Comparison of ENCODE assay signal across 1 cellular context in the genomic region with DNA sequence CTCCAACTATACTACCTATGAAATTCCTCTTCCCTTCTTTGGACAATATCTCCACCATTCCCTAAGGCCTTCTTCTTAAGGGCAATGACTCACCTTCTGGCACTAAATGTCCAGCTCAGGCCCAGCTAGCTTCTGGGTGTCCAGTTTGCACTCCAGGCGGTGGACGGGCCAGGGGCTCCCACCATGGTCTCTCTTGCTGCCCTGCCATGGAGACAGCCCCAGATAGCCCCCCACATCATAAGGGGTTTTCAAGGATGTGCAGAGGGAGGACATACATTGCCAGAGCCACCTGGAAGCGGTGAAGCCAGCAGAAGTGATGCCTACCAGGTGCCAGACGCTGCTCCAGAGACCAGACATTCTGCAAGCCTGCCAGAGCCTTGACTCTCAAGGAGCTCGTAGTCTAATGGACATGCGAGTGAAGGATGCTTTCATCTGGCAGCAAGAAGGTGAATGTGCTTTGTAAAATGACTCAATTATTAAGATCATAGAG.
TF ChIP-seq lines count a peak whose summit lies in the region.

No MANE protein-coding gene starts in this region.

TF ChIP-seq in SK-N-SH, 30 proteins besides CTCF, POLR2A, EP300 and RAD21 (continued from another document):
- TF ChIP-seq EZH2phosphoT487 (IDR thresholded peaks at IDR 0.05; ENCODE audit: borderline replicate concordance, low read depth) (no peak), NFIC (IDR thresholded peaks at IDR 0.05; ENCODE audit: borderline replicate concordance) (peak; percentile 33; the same call in 1 of the 2 replicates), SIN3A (IDR thresholded peaks at IDR 0.05; ENCODE audit: borderline replicate concordance, low read depth, low read length) (no peak), GABPA (IDR thresholded peaks at IDR 0.05; ENCODE audit: low read depth) (no peak), SMC3 (IDR thresholded peaks at IDR 0.05; ENCODE audit: low read depth, low read length) (no peak), YY1 (IDR thresholded peaks at IDR 0.05; ENCODE audit: low read depth) (no peak), RXRA (IDR thresholded peaks at IDR 0.05; ENCODE audit: borderline replicate concordance, low read depth) (no peak), RCOR1 (IDR thresholded peaks at IDR 0.05; ENCODE audit: low read length) (no peak), TEAD4 (IDR thresholded peaks at IDR 0.05; ENCODE audit: borderline replicate concordance, insufficient read depth) (peak; percentile 36; the same call in 1 of the 2 replicates), POLR2AphosphoS5 (IDR thresholded peaks at IDR 0.05; ENCODE audit: low read depth, low read length) (peak; percentile 45; the same call in 1 of the 2 replicates), TAF1 (IDR thresholded peaks at IDR 0.05; ENCODE audit: borderline replicate concordance, low read depth, low read length) (no peak), NRF1 (IDR thresholded peaks at IDR 0.05; ENCODE audit: low read depth, low read length) (no peak), CHD2 (IDR thresholded peaks at IDR 0.05; ENCODE audit: low read length, partially characterized antibody) (no peak), FOXJ3 (CRISPR knock-in tag; IDR thresholded peaks at IDR 0.05) (no peak), JUND (IDR thresholded peaks at IDR 0.05) (no peak)
- TF ChIP-seq, protein P1, sequence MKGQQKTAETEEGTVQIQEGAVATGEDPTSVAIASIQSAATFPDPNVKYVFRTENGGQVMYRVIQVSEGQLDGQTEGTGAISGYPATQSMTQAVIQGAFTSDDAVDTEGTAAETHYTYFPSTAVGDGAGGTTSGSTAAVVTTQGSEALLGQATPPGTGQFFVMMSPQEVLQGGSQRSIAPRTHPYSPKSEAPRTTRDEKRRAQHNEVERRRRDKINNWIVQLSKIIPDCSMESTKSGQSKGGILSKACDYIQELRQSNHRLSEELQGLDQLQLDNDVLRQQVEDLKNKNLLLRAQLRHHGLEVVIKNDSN (IDR thresholded peaks at IDR 0.05; ENCODE audit: borderline replicate concordance, low read depth) = no peak
- TF ChIP-seq, protein P2, sequence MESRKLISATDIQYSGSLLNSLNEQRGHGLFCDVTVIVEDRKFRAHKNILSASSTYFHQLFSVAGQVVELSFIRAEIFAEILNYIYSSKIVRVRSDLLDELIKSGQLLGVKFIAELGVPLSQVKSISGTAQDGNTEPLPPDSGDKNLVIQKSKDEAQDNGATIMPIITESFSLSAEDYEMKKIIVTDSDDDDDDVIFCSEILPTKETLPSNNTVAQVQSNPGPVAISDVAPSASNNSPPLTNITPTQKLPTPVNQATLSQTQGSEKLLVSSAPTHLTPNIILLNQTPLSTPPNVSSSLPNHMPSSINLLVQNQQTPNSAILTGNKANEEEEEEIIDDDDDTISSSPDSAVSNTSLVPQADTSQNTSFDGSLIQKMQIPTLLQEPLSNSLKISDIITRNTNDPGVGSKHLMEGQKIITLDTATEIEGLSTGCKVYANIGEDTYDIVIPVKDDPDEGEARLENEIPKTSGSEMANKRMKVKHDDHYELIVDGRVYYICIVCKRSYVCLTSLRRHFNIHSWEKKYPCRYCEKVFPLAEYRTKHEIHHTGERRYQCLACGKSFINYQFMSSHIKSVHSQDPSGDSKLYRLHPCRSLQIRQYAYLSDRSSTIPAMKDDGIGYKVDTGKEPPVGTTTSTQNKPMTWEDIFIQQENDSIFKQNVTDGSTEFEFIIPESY (IDR thresholded peaks at IDR 0.05; ENCODE audit: borderline replicate concordance, low read depth) = no peak
